Comparison of ENCODE assay signal across 8 cellular contexts in genomic region chr14:75279739-75280447, GRCh38. TPM values are rescaled to one million over a fixed set of nuclear protein-coding genes. Genes with fewer than 3 reads are reported as not detected.
DNase-seq lines count a peak whose midpoint lies in the region; ATAC-seq and TF ChIP-seq lines count a peak whose summit lies in the region.

No MANE protein-coding gene starts in this region.

- no peaks in the 10 kb centered on the region for H3K4me1 ChIP-seq in Panc1 (ENCODE audit: control insufficient read depth, insufficient read depth, low read length)
- peaks cover 8% of the 10 kb centered on the region for H3K4me1 ChIP-seq in endodermal cell (ENCODE audit: control insufficient read depth, insufficient read depth, low read length)
- peaks cover 43% of the 10 kb centered on the region for H3K4me1 ChIP-seq in mucosa of stomach (ENCODE audit: control insufficient read depth, insufficient read depth, low read length)

- in situ Hi-C loops in Panc1 (cut with HindIII; ENCODE audit: low pct_unique_long_range_greater_than_20kb, low sequenced_read_pairs): no loop called here

- H3K9ac ChIP-seq in endodermal cell (ENCODE audit: extremely low read depth, low read length, poor library complexity, severe bottlenecking): peak overlapping the region; percentile 98
- H3K9ac ChIP-seq in mucosa of stomach (ENCODE audit: low read length): peak overlapping the region; percentile 98

- CTCF ChIA-PET in Panc1 (lab: Charles Lee): no interaction called here

- H3K27ac Mint-ChIP-seq in endodermal cell: peak overlapping the region; percentile 100

- TF ChIP-seq CTCF in Panc1 (IDR thresholded peaks at IDR 0.05): no peak
- no peak for TF ChIP-seq CTCF in endodermal cell (conservative IDR thresholded peaks at IDR 0.05)

- intact Hi-C loops in Panc1 (cut with micrococcal nuclease; ENCODE audit: unreplicated experiment): no loop called here

- H3K4me3 ChIP-seq in Panc1 (ENCODE audit: low read depth in 2 of 2, low read length in 2 of 2): peak overlapping the region; percentile 61 to 76
- peak overlapping the region; percentile 84 for H3K4me3 ChIP-seq in endodermal cell (ENCODE audit: low read length)
- H3K4me3 ChIP-seq in mucosa of stomach (ENCODE audit: low read length): peak overlapping the region; percentile 84

- H3K4me1 Mint-ChIP-seq in endodermal cell: peaks cover 30% of the 10 kb centered on the region

- 4% methylated on average over 13 to 27 of the region's 27 CpGs for WGBS in endodermal cell (ENCODE audit: insufficient coverage in 1 of 2, insufficient read length in 1 of 2), 2 experiments

- H3K9me3 ChIP-seq in Panc1 (ENCODE audit: control insufficient read depth, insufficient read depth, low read depth, low read length) (no peaks in the 10 kb centered on the region), endodermal cell (ENCODE audit: control insufficient read depth, low read length) (no peaks in the 10 kb centered on the region), mucosa of stomach (ENCODE audit: control insufficient read depth, low read length) (no peaks in the 10 kb centered on the region)

- DNase-seq in C1 segment of cervical spinal cord (lab: John Stamatoyannopoulos, UW) (peak in 8 of 14 donors; percentile 22 to 81 (median 64)), Panc1 (ENCODE audit: low read depth, low spot score) (no peak), endodermal cell (peak; percentile 87), NCI-H748 treated with DMSO at 0.1 percent for 48 hours (lab: John Stamatoyannopoulos, UW) (no peak), COLO668 (lab: John Stamatoyannopoulos, UW; ENCODE audit: unreplicated experiment) (no peak), NCI-H1092 (lab: John Stamatoyannopoulos, UW) (no peak)
- DNase-seq in stimulated activated CD8-positive, alpha-beta memory T cell treated with anti-CD3 and anti-CD28 coated beads, Interleukin-4, amount 100 ng/mL, for 48 hours: no peak

- H3K9me3 Mint-ChIP-seq in endodermal cell: no peaks in the 10 kb centered on the region

- ATAC-seq in Panc1: no peak

- H3K36me3 Mint-ChIP-seq in endodermal cell (ENCODE audit: low read depth): peaks cover 15% of the 10 kb centered on the region

- H3K27ac ChIP-seq in Panc1 (ENCODE audit: low read length) (no peak overlapping the region), endodermal cell (ENCODE audit: low read depth, low read length) (no peak overlapping the region)

- POLR2A ChIA-PET in Panc1 (lab: Charles Lee): no interaction called here

- H3K36me3 ChIP-seq in Panc1 (ENCODE audit: control insufficient read depth, insufficient read depth, low read length): peaks cover 6% of the 10 kb centered on the region; the same call in 1 of the 2 replicates
- H3K36me3 ChIP-seq in endodermal cell (ENCODE audit: control insufficient read depth, insufficient read depth, low read length): no peaks in the 10 kb centered on the region
- H3K36me3 ChIP-seq in mucosa of stomach (ENCODE audit: control insufficient read depth, insufficient read depth, low read length): peaks cover 32% of the 10 kb centered on the region

- BruUV-seq in Panc1 (replicated peaks; lab: Mats Ljungman, UMichigan): no TSS peak

- H3K27me3 Mint-ChIP-seq in endodermal cell (ENCODE audit: insufficient read depth): peaks cover 33% of the 10 kb centered on the region

- H3K27me3 ChIP-seq in Panc1 (ENCODE audit: control insufficient read depth, insufficient read depth, low read length): no peaks in the 10 kb centered on the region
- peaks cover 12% of the 10 kb centered on the region for H3K27me3 ChIP-seq in endodermal cell (ENCODE audit: control insufficient read depth, insufficient read depth, low read length, poor library complexity, severe bottlenecking)
- no peaks in the 10 kb centered on the region for H3K27me3 ChIP-seq in mucosa of stomach (ENCODE audit: control insufficient read depth, insufficient read depth, low read length)

- peak overlapping the region; percentile 81 for H3K4me3 Mint-ChIP-seq in endodermal cell

RNA-seq across cellular contexts. Expression of gene FOS, which starts 1.3 kb away (rescaled TPM):
- total RNA-seq in Panc1 (2021; ENCODE audit: unreplicated experiment) (26.8 TPM), endodermal cell (10 to 100 TPM; 10.3 to 14.0 TPM)
- 10.0 TPM for polyA plus RNA-seq in Panc1 (2012; ENCODE audit: insufficient read length)
- polyA plus RNA-seq in endodermal cell (2013, experiment 1 of 2): 7.9 TPM
- polyA plus RNA-seq in endodermal cell (2013, experiment 2 of 2): 23.5 TPM

Comparison
In these comparisons a context has a peak if more than half of its experiments do, and no peak if none do; other contexts are left out.
1. DNase-seq: peak in C1 segment of cervical spinal cord (8 of 14) and endodermal cell (single experiment); none in Panc1 (single experiment), NCI-H748 treated with DMSO at 0.1 percent for 48 hours (single experiment), stimulated activated CD8-positive, alpha-beta memory T cell treated with anti-CD3 and anti-CD28 coated beads, Interleukin-4, amount 100 ng/mL, for 48 hours (single experiment), COLO668 (single experiment) and NCI-H1092 (single experiment).
2. Peak in every context shown above with its lines, with median percentiles within 50 percentile points of each other: H3K4me3 ChIP-seq.